ENCODE assay signal across 1 cellular context in the genomic region with DNA sequence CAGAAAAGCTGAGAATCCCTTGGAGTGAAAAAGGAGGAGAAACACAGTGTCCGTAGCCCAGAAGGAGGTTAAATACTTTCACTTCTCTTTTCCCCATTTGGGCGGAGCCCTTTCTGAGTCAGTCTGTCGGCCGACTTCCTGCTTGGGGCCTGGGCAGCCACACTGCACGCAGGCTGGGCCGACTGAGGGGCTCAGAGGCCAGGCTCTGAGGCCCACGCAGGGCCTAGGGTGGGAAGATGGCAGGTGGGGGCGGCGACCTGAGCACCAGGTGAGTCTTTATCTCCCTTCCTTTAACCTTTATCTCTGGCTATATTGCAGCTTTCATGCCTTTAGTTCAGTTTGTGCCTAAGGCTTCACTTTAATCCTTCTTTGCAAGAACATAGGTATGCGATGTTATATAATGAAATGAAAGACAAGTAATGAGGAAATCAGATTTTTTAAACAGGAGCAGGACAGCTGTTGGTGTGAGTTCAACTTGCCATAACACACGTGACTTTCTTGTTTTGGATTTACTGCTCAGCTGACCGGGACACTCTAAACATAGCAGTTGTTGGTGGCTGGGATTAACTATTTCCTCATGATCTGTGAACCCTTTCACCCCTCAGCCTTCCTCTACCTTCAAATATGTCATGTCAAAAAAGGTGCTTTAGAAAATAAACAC.
TF ChIP-seq lines count a peak whose summit lies in the region.

A gene (plus strand): TSS at position 141 of the 661 bp plus-strand sequence. CDS start 96 bp downstream, at position 237.

TF ChIP-seq in K562, 482 proteins besides CTCF, POLR2A, EP300 and RAD21 (continued from another document and continues in another):
- no peak for TF ChIP-seq BRF1 (IDR thresholded peaks at IDR 0.05; ENCODE audit: borderline replicate concordance, extremely low read depth, insufficient read length)
- TF ChIP-seq ARHGAP35 (IDR thresholded peaks at IDR 0.05; ENCODE audit: partially characterized antibody) = no peak
- TF ChIP-seq OTX1 (CRISPR knock-in tag; IDR thresholded peaks at IDR 0.05) = no peak
- TF ChIP-seq, protein P1, sequence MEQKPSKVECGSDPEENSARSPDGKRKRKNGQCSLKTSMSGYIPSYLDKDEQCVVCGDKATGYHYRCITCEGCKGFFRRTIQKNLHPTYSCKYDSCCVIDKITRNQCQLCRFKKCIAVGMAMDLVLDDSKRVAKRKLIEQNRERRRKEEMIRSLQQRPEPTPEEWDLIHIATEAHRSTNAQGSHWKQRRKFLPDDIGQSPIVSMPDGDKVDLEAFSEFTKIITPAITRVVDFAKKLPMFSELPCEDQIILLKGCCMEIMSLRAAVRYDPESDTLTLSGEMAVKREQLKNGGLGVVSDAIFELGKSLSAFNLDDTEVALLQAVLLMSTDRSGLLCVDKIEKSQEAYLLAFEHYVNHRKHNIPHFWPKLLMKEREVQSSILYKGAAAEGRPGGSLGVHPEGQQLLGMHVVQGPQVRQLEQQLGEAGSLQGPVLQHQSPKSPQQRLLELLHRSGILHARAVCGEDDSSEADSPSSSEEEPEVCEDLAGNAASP (IDR thresholded peaks at IDR 0.05) = no peak
- no peak for TF ChIP-seq HNRNPLL (IDR thresholded peaks at IDR 0.05; ENCODE audit: low read depth, low read length, poor library complexity, severe bottlenecking)
- no peak for TF ChIP-seq ZC3H4 (CRISPR knock-in tag; IDR thresholded peaks at IDR 0.05; ENCODE audit: borderline replicate concordance)
- TF ChIP-seq, protein P2, sequence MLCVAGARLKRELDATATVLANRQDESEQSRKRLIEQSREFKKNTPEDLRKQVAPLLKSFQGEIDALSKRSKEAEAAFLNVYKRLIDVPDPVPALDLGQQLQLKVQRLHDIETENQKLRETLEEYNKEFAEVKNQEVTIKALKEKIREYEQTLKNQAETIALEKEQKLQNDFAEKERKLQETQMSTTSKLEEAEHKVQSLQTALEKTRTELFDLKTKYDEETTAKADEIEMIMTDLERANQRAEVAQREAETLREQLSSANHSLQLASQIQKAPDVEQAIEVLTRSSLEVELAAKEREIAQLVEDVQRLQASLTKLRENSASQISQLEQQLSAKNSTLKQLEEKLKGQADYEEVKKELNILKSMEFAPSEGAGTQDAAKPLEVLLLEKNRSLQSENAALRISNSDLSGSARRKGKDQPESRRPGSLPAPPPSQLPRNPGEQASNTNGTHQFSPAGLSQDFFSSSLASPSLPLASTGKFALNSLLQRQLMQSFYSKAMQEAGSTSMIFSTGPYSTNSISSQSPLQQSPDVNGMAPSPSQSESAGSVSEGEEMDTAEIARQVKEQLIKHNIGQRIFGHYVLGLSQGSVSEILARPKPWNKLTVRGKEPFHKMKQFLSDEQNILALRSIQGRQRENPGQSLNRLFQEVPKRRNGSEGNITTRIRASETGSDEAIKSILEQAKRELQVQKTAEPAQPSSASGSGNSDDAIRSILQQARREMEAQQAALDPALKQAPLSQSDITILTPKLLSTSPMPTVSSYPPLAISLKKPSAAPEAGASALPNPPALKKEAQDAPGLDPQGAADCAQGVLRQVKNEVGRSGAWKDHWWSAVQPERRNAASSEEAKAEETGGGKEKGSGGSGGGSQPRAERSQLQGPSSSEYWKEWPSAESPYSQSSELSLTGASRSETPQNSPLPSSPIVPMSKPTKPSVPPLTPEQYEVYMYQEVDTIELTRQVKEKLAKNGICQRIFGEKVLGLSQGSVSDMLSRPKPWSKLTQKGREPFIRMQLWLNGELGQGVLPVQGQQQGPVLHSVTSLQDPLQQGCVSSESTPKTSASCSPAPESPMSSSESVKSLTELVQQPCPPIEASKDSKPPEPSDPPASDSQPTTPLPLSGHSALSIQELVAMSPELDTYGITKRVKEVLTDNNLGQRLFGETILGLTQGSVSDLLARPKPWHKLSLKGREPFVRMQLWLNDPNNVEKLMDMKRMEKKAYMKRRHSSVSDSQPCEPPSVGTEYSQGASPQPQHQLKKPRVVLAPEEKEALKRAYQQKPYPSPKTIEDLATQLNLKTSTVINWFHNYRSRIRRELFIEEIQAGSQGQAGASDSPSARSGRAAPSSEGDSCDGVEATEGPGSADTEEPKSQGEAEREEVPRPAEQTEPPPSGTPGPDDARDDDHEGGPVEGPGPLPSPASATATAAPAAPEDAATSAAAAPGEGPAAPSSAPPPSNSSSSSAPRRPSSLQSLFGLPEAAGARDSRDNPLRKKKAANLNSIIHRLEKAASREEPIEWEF (CRISPR knock-in tag; IDR thresholded peaks at IDR 0.05) = no peak
- TF ChIP-seq, protein P3, sequence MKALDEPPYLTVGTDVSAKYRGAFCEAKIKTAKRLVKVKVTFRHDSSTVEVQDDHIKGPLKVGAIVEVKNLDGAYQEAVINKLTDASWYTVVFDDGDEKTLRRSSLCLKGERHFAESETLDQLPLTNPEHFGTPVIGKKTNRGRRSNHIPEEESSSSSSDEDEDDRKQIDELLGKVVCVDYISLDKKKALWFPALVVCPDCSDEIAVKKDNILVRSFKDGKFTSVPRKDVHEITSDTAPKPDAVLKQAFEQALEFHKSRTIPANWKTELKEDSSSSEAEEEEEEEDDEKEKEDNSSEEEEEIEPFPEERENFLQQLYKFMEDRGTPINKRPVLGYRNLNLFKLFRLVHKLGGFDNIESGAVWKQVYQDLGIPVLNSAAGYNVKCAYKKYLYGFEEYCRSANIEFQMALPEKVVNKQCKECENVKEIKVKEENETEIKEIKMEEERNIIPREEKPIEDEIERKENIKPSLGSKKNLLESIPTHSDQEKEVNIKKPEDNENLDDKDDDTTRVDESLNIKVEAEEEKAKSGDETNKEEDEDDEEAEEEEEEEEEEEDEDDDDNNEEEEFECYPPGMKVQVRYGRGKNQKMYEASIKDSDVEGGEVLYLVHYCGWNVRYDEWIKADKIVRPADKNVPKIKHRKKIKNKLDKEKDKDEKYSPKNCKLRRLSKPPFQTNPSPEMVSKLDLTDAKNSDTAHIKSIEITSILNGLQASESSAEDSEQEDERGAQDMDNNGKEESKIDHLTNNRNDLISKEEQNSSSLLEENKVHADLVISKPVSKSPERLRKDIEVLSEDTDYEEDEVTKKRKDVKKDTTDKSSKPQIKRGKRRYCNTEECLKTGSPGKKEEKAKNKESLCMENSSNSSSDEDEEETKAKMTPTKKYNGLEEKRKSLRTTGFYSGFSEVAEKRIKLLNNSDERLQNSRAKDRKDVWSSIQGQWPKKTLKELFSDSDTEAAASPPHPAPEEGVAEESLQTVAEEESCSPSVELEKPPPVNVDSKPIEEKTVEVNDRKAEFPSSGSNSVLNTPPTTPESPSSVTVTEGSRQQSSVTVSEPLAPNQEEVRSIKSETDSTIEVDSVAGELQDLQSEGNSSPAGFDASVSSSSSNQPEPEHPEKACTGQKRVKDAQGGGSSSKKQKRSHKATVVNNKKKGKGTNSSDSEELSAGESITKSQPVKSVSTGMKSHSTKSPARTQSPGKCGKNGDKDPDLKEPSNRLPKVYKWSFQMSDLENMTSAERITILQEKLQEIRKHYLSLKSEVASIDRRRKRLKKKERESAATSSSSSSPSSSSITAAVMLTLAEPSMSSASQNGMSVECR (CRISPR knock-in tag; IDR thresholded peaks at IDR 0.05) = no peak
- TF ChIP-seq ZFX (CRISPR knock-in tag; IDR thresholded peaks at IDR 0.05) = peak; percentile 94
- TF ChIP-seq, protein P4, sequence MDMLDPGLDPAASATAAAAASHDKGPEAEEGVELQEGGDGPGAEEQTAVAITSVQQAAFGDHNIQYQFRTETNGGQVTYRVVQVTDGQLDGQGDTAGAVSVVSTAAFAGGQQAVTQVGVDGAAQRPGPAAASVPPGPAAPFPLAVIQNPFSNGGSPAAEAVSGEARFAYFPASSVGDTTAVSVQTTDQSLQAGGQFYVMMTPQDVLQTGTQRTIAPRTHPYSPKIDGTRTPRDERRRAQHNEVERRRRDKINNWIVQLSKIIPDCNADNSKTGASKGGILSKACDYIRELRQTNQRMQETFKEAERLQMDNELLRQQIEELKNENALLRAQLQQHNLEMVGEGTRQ (CRISPR knock-in tag; IDR thresholded peaks at IDR 0.05) = peak; percentile 53
- TF ChIP-seq, protein P5, sequence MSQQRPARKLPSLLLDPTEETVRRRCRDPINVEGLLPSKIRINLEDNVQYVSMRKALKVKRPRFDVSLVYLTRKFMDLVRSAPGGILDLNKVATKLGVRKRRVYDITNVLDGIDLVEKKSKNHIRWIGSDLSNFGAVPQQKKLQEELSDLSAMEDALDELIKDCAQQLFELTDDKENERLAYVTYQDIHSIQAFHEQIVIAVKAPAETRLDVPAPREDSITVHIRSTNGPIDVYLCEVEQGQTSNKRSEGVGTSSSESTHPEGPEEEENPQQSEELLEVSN (IDR thresholded peaks at IDR 0.05; ENCODE audit: borderline replicate concordance in 1 of 2, extremely low read depth in 1 of 2, insufficient read depth in 1 of 2, insufficient read length in 1 of 2, low read depth in 1 of 2, low read length in 1 of 2, poor library complexity in 1 of 2, severe bottlenecking in 1 of 2) = peak in 1 of 2 experiments; percentile 42
- no peak for TF ChIP-seq ZNF75A (CRISPR knock-in tag; IDR thresholded peaks at IDR 0.05)
- TF ChIP-seq NR2C2 (CRISPR knock-in tag; IDR thresholded peaks at IDR 0.05) = no peak
- peak; percentile 42; the same call in 1 of the 2 replicates for TF ChIP-seq NR2C2 (tag; IDR thresholded peaks at IDR 0.05)
- TF ChIP-seq PHF8 (IDR thresholded peaks at IDR 0.05; ENCODE audit: borderline replicate concordance, low read length) = peak; percentile 79
- no peak for TF ChIP-seq ZNF253 (CRISPR knock-in tag; conservative IDR thresholded peaks at IDR 0.05)
- peak in 1 of 3 experiments; percentile 68 for TF ChIP-seq YY1 (IDR thresholded peaks at IDR 0.05; ENCODE audit: borderline replicate concordance in 1 of 3, control insufficient read depth in 1 of 3, extremely low read depth in 1 of 3, insufficient read depth in 3 of 3, insufficient read length in 1 of 3, insufficient replicate concordance in 2 of 3, low read depth in 1 of 3, low read length in 2 of 3)
- TF ChIP-seq, protein P6, sequence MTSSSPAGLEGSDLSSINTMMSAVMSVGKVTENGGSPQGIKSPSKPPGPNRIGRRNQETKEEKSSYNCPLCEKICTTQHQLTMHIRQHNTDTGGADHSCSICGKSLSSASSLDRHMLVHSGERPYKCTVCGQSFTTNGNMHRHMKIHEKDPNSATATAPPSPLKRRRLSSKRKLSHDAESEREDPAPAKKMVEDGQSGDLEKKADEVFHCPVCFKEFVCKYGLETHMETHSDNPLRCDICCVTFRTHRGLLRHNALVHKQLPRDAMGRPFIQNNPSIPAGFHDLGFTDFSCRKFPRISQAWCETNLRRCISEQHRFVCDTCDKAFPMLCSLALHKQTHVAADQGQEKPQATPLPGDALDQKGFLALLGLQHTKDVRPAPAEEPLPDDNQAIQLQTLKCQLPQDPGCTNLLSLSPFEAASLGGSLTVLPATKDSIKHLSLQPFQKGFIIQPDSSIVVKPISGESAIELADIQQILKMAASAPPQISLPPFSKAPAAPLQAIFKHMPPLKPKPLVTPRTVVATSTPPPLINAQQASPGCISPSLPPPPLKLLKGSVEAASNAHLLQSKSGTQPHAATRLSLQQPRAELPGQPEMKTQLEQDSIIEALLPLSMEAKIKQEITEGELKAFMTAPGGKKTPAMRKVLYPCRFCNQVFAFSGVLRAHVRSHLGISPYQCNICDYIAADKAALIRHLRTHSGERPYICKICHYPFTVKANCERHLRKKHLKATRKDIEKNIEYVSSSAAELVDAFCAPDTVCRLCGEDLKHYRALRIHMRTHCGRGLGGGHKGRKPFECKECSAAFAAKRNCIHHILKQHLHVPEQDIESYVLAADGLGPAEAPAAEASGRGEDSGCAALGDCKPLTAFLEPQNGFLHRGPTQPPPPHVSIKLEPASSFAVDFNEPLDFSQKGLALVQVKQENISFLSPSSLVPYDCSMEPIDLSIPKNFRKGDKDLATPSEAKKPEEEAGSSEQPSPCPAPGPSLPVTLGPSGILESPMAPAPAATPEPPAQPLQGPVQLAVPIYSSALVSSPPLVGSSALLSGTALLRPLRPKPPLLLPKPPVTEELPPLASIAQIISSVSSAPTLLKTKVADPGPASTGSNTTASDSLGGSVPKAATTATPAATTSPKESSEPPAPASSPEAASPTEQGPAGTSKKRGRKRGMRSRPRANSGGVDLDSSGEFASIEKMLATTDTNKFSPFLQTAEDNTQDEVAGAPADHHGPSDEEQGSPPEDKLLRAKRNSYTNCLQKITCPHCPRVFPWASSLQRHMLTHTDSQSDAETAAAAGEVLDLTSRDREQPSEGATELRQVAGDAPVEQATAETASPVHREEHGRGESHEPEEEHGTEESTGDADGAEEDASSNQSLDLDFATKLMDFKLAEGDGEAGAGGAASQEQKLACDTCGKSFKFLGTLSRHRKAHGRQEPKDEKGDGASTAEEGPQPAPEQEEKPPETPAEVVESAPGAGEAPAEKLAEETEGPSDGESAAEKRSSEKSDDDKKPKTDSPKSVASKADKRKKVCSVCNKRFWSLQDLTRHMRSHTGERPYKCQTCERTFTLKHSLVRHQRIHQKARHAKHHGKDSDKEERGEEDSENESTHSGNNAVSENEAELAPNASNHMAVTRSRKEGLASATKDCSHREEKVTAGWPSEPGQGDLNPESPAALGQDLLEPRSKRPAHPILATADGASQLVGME (CRISPR knock-in tag; IDR thresholded peaks at IDR 0.05) = no peak
- no peak for TF ChIP-seq ZNF780A (CRISPR knock-in tag; IDR thresholded peaks at IDR 0.05)
- TF ChIP-seq HCFC1 (IDR thresholded peaks at IDR 0.05; ENCODE audit: low read depth, low read length) = peak; percentile 28; the same call in 1 of the 2 replicates
- peak; percentile 62 for TF ChIP-seq FOSL1 (tag; conservative IDR thresholded peaks at IDR 0.05)
- TF ChIP-seq XRCC3 (IDR thresholded peaks at IDR 0.05) = no peak
- no peak for TF ChIP-seq PHB2 (IDR thresholded peaks at IDR 0.05; ENCODE audit: low read depth)
- TF ChIP-seq TAF7 (tag; IDR thresholded peaks at IDR 0.05) = 0 out of 2 replicates have a peak, but pooled peaks have one; percentile 14
- no peak for TF ChIP-seq ZNF785 (CRISPR knock-in tag; IDR thresholded peaks at IDR 0.05)
- no peak for TF ChIP-seq NFATC3 (IDR thresholded peaks at IDR 0.05)
- no peak for TF ChIP-seq TBL1XR1 (IDR thresholded peaks at IDR 0.05; ENCODE audit: low read length in 2 of 2)
- no peak for TF ChIP-seq PML (IDR thresholded peaks at IDR 0.05; ENCODE audit: low read length)
- peak in 1 of 2 experiments; percentile 74; a peak in 1 of 4 replicates for TF ChIP-seq SIN3A (IDR thresholded peaks at IDR 0.05; ENCODE audit: borderline replicate concordance in 2 of 2, control insufficient read depth in 1 of 2, low read depth in 2 of 2, low read length in 2 of 2)
- TF ChIP-seq, protein P7, sequence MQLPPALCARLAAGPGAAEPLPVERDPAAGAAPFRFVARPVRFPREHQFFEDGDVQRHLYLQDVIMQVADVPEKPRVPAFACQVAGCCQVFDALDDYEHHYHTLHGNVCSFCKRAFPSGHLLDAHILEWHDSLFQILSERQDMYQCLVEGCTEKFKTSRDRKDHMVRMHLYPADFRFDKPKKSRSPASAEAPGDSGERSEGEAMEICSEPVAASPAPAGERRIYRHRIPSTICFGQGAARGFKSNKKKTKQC (CRISPR knock-in tag; IDR thresholded peaks at IDR 0.05) = no peak
- TF ChIP-seq ELF2 (CRISPR knock-in tag; IDR thresholded peaks at IDR 0.05) = peak; percentile 45; the same call in 1 of the 2 replicates
- TF ChIP-seq TOE1 (IDR thresholded peaks at IDR 0.05; ENCODE audit: borderline replicate concordance) = peak; percentile 35; the same call in 1 of the 2 replicates
- no peak for TF ChIP-seq TOE1 (CRISPR knock-in tag; IDR thresholded peaks at IDR 0.05; ENCODE audit: borderline replicate concordance, low read depth)
- peak; percentile 52; the same call in 1 of the 2 replicates for TF ChIP-seq ZBTB7A (IDR thresholded peaks at IDR 0.05; ENCODE audit: borderline replicate concordance, control insufficient read depth, low read depth, low read length)
- peak; percentile 59 for TF ChIP-seq RBBP5 (IDR thresholded peaks at IDR 0.05; ENCODE audit: borderline replicate concordance, insufficient read depth, low read length, poor library complexity, severe bottlenecking)
